ENCODE assay signal across 25 cellular contexts in genomic region chr2:98381494-98381893, GRCh38. TPM values are rescaled to one million over a fixed set of nuclear protein-coding genes. Genes with fewer than 3 reads are reported as not detected.
"Had no signal": no experiment of that assay in that cellular context is flagged by ENCODE, and none has a peak within 500 bp of the region (broad histone marks: within the 10 kb centered on the region; RNA-seq: fewer than 3 reads in every experiment).

No MANE protein-coding gene starts in this region.

- H3K36me3 Mint-ChIP-seq: IgD-negative memory B cell had no signal

- ATAC-seq: Right ventricle myocardium inferior, SK-N-SH treated with all-trans-retinoic acid at 6 μM for 48 hours had no signal

- H3K4me3 Mint-ChIP-seq: IgD-negative memory B cell had no signal

- H3K9me3 Mint-ChIP-seq: IgD-negative memory B cell had no signal

- H3K27ac Mint-ChIP-seq: IgD-negative memory B cell had no signal

- DNase-seq: KBM-7, MV-4-11, NCI-H1048, NCI-H1105, NCI-H1417, NCI-H1436 treated with DMSO at 0.1 percent for 48 hours, NCI-H1694, NCI-H187 treated with DMSO at 0.1 percent for 48 hours, NCI-H2029 treated with DMSO at 0.1 percent for 48 hours, NCI-H2171 treated with DMSO at 0.1 percent for 48 hours, NCI-H2227 treated with DMSO at 0.1 percent for 48 hours, NCI-H524 treated with DMSO at 0.1 percent for 48 hours, NCI-H69, NCI-H774, PC-9, Peyer's patch, SHP77 treated with DMSO at 0.1 percent for 48 hours, SJCRH30 had no signal

RNA-seq across cellular contexts. Expression of gene CNGA3, which starts 35.2 kb away (rescaled TPM):
- total RNA-seq: MCF 10A, NCI-H460, OCI-LY7, PC-9, Right ventricle myocardium inferior, RPMI7951 had no signal
